1 cellular context compared by ENCODE assay signal in the genomic region with DNA sequence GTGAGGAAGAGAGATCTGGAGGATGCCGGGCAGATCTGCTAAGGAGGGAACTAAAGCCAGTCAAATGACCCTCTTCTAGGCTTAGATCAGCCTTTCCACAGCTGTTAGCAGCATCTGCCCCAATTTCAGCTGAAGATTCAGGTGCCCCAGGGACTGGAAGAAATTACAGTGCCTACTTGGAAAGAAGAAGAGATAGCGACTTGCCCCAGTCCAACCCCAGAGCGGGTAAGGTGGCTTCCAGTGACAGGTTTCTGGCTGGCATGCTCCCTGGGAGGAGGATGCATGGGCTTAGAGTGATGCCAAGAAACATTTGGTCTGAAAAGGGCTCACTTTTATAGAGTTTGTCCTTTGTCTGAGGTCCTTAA.
TF ChIP-seq lines count a peak whose summit lies in the region.

No MANE protein-coding gene starts in this region.

TF ChIP-seq in HepG2, 621 proteins besides CTCF, POLR2A, EP300 and RAD21:
- TF ChIP-seq ZSCAN30 (CRISPR knock-in tag; IDR thresholded peaks at IDR 0.05) (0 out of 2 replicates have a peak, but pooled peaks have one; percentile 2), ZNF224 (CRISPR knock-in tag; IDR thresholded peaks at IDR 0.05) (no peak), LCORL (IDR thresholded peaks at IDR 0.05) (no peak), LCORL (CRISPR knock-in tag; IDR thresholded peaks at IDR 0.05) (0 out of 2 replicates have a peak, but pooled peaks have one; percentile 4), MTF2 (CRISPR knock-in tag; IDR thresholded peaks at IDR 0.05; ENCODE audit: borderline replicate concordance) (0 out of 2 replicates have a peak, but pooled peaks have one; percentile 17), KMT2A (CRISPR knock-in tag; IDR thresholded peaks at IDR 0.05) (no peak), ETV5 (CRISPR knock-in tag; IDR thresholded peaks at IDR 0.05; ENCODE audit: borderline replicate concordance) (no peak), HOXA3 (CRISPR knock-in tag; IDR thresholded peaks at IDR 0.05) (peak; percentile 16; the same call in 1 of the 2 replicates), ZNF124 (CRISPR knock-in tag; IDR thresholded peaks at IDR 0.05) (no peak)
- TF ChIP-seq, protein P1, sequence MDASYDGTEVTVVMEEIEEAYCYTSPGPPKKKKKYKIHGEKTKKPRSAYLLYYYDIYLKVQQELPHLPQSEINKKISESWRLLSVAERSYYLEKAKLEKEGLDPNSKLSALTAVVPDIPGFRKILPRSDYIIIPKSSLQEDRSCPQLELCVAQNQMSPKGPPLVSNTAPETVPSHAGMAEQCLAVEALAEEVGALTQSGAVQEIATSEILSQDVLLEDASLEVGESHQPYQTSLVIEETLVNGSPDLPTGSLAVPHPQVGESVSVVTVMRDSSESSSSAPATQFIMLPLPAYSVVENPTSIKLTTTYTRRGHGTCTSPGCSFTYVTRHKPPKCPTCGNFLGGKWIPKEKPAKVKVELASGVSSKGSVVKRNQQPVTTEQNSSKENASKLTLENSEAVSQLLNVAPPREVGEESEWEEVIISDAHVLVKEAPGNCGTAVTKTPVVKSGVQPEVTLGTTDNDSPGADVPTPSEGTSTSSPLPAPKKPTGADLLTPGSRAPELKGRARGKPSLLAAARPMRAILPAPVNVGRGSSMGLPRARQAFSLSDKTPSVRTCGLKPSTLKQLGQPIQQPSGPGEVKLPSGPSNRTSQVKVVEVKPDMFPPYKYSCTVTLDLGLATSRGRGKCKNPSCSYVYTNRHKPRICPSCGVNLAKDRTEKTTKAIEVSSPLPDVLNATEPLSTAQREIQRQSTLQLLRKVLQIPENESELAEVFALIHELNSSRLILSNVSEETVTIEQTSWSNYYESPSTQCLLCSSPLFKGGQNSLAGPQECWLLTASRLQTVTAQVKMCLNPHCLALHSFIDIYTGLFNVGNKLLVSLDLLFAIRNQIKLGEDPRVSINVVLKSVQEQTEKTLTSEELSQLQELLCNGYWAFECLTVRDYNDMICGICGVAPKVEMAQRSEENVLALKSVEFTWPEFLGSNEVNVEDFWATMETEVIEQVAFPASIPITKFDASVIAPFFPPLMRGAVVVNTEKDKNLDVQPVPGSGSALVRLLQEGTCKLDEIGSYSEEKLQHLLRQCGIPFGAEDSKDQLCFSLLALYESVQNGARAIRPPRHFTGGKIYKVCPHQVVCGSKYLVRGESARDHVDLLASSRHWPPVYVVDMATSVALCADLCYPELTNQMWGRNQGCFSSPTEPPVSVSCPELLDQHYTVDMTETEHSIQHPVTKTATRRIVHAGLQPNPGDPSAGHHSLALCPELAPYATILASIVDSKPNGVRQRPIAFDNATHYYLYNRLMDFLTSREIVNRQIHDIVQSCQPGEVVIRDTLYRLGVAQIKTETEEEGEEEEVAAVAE (CRISPR knock-in tag; IDR thresholded peaks at IDR 0.05; ENCODE audit: borderline replicate concordance) = 0 out of 2 replicates have a peak, but pooled peaks have one; percentile 36
